Comparison of ENCODE assay signal across 1 cellular context in genomic region chr12:53500776-53501614, GRCh38.
A peak's percentile ranks its signal among the peaks of the same experiment; 100 is the strongest.
TF ChIP-seq lines count a peak whose summit lies in the region.

A gene with protein sequence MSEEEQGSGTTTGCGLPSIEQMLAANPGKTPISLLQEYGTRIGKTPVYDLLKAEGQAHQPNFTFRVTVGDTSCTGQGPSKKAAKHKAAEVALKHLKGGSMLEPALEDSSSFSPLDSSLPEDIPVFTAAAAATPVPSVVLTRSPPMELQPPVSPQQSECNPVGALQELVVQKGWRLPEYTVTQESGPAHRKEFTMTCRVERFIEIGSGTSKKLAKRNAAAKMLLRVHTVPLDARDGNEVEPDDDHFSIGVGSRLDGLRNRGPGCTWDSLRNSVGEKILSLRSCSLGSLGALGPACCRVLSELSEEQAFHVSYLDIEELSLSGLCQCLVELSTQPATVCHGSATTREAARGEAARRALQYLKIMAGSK (plus strand): TSS chr12:53501283. CDS start chr12:53501409, 126 bp downstream.

TF ChIP-seq in K562, 482 proteins besides CTCF, POLR2A, EP300 and RAD21 (continued from another document and continues in another):
- TF ChIP-seq, protein P1, sequence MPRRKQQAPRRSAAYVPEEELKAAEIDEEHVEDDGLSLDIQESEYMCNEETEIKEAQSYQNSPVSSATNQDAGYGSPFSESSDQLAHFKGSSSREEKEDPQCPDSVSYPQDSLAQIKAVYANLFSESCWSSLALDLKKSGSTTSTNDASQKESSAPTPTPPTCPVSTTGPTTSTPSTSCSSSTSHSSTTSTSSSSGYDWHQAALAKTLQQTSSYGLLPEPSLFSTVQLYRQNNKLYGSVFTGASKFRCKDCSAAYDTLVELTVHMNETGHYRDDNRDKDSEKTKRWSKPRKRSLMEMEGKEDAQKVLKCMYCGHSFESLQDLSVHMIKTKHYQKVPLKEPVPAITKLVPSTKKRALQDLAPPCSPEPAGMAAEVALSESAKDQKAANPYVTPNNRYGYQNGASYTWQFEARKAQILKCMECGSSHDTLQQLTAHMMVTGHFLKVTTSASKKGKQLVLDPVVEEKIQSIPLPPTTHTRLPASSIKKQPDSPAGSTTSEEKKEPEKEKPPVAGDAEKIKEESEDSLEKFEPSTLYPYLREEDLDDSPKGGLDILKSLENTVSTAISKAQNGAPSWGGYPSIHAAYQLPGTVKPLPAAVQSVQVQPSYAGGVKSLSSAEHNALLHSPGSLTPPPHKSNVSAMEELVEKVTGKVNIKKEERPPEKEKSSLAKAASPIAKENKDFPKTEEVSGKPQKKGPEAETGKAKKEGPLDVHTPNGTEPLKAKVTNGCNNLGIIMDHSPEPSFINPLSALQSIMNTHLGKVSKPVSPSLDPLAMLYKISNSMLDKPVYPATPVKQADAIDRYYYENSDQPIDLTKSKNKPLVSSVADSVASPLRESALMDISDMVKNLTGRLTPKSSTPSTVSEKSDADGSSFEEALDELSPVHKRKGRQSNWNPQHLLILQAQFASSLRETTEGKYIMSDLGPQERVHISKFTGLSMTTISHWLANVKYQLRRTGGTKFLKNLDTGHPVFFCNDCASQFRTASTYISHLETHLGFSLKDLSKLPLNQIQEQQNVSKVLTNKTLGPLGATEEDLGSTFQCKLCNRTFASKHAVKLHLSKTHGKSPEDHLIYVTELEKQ (CRISPR knock-in tag; IDR thresholded peaks at IDR 0.05) = 0 out of 2 replicates have a peak, but pooled peaks have one; percentile 58
- no peak for TF ChIP-seq ZNF507 (tag; conservative IDR thresholded peaks at IDR 0.05)
- no peak for TF ChIP-seq CBX8 (IDR thresholded peaks at IDR 0.05; ENCODE audit: borderline replicate concordance, extremely low read depth, low read depth, low read length, poor library complexity, severe bottlenecking)
- TF ChIP-seq, protein P2, sequence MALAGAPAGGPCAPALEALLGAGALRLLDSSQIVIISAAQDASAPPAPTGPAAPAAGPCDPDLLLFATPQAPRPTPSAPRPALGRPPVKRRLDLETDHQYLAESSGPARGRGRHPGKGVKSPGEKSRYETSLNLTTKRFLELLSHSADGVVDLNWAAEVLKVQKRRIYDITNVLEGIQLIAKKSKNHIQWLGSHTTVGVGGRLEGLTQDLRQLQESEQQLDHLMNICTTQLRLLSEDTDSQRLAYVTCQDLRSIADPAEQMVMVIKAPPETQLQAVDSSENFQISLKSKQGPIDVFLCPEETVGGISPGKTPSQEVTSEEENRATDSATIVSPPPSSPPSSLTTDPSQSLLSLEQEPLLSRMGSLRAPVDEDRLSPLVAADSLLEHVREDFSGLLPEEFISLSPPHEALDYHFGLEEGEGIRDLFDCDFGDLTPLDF (CRISPR knock-in tag; IDR thresholded peaks at IDR 0.05) = peak; percentile 69
- TF ChIP-seq ZNF76 (CRISPR knock-in tag; IDR thresholded peaks at IDR 0.05; ENCODE audit: borderline replicate concordance) = peak; percentile 92
- peak; percentile 68; the same call in 1 of the 2 replicates for TF ChIP-seq GABPB1 (CRISPR knock-in tag; IDR thresholded peaks at IDR 0.05)
- TF ChIP-seq PURB (CRISPR knock-in tag; IDR thresholded peaks at IDR 0.05; ENCODE audit: low read depth) = no peak
- no peak for TF ChIP-seq HNRNPUL1 (IDR thresholded peaks at IDR 0.05; ENCODE audit: low read length)
- TF ChIP-seq FOXK1 (CRISPR knock-in tag; IDR thresholded peaks at IDR 0.05; ENCODE audit: borderline replicate concordance) = 0 out of 2 replicates have a peak, but pooled peaks have one; percentile 72
- TF ChIP-seq, protein P3, sequence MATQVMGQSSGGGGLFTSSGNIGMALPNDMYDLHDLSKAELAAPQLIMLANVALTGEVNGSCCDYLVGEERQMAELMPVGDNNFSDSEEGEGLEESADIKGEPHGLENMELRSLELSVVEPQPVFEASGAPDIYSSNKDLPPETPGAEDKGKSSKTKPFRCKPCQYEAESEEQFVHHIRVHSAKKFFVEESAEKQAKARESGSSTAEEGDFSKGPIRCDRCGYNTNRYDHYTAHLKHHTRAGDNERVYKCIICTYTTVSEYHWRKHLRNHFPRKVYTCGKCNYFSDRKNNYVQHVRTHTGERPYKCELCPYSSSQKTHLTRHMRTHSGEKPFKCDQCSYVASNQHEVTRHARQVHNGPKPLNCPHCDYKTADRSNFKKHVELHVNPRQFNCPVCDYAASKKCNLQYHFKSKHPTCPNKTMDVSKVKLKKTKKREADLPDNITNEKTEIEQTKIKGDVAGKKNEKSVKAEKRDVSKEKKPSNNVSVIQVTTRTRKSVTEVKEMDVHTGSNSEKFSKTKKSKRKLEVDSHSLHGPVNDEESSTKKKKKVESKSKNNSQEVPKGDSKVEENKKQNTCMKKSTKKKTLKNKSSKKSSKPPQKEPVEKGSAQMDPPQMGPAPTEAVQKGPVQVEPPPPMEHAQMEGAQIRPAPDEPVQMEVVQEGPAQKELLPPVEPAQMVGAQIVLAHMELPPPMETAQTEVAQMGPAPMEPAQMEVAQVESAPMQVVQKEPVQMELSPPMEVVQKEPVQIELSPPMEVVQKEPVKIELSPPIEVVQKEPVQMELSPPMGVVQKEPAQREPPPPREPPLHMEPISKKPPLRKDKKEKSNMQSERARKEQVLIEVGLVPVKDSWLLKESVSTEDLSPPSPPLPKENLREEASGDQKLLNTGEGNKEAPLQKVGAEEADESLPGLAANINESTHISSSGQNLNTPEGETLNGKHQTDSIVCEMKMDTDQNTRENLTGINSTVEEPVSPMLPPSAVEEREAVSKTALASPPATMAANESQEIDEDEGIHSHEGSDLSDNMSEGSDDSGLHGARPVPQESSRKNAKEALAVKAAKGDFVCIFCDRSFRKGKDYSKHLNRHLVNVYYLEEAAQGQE (CRISPR knock-in tag; IDR thresholded peaks at IDR 0.05; ENCODE audit: low read depth) = peak; percentile 60; the same call in 1 of the 2 replicates
- no peak for TF ChIP-seq ZBTB1 (CRISPR knock-in tag; IDR thresholded peaks at IDR 0.05; ENCODE audit: borderline replicate concordance, low read depth)
- TF ChIP-seq ZNF384 (IDR thresholded peaks at IDR 0.05; ENCODE audit: low read depth, low read length) = no peak
- peak; percentile 61; the same call in 1 of the 2 replicates for TF ChIP-seq CTBP1 (IDR thresholded peaks at IDR 0.05; ENCODE audit: borderline replicate concordance)
- TF ChIP-seq, protein P4, sequence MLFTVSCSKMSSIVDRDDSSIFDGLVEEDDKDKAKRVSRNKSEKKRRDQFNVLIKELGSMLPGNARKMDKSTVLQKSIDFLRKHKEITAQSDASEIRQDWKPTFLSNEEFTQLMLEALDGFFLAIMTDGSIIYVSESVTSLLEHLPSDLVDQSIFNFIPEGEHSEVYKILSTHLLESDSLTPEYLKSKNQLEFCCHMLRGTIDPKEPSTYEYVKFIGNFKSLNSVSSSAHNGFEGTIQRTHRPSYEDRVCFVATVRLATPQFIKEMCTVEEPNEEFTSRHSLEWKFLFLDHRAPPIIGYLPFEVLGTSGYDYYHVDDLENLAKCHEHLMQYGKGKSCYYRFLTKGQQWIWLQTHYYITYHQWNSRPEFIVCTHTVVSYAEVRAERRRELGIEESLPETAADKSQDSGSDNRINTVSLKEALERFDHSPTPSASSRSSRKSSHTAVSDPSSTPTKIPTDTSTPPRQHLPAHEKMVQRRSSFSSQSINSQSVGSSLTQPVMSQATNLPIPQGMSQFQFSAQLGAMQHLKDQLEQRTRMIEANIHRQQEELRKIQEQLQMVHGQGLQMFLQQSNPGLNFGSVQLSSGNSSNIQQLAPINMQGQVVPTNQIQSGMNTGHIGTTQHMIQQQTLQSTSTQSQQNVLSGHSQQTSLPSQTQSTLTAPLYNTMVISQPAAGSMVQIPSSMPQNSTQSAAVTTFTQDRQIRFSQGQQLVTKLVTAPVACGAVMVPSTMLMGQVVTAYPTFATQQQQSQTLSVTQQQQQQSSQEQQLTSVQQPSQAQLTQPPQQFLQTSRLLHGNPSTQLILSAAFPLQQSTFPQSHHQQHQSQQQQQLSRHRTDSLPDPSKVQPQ (CRISPR knock-in tag; IDR thresholded peaks at IDR 0.05; ENCODE audit: borderline replicate concordance) = peak; percentile 82; the same call in 1 of the 2 replicates
- TF ChIP-seq ZNF143 (CRISPR knock-in tag; IDR thresholded peaks at IDR 0.05) = peak; percentile 89
- no peak for TF ChIP-seq SAFB (IDR thresholded peaks at IDR 0.05; ENCODE audit: borderline replicate concordance, low read depth, low read length)
- TF ChIP-seq NR3C1 (CRISPR knock-in tag; IDR thresholded peaks at IDR 0.05) = no peak
- TF ChIP-seq NR2F6 (CRISPR knock-in tag; IDR thresholded peaks at IDR 0.05) = peak; percentile 89; the same call in 1 of the 2 replicates
- TF ChIP-seq ZNF224 (CRISPR knock-in tag; IDR thresholded peaks at IDR 0.05) = no peak
- TF ChIP-seq, protein P5, sequence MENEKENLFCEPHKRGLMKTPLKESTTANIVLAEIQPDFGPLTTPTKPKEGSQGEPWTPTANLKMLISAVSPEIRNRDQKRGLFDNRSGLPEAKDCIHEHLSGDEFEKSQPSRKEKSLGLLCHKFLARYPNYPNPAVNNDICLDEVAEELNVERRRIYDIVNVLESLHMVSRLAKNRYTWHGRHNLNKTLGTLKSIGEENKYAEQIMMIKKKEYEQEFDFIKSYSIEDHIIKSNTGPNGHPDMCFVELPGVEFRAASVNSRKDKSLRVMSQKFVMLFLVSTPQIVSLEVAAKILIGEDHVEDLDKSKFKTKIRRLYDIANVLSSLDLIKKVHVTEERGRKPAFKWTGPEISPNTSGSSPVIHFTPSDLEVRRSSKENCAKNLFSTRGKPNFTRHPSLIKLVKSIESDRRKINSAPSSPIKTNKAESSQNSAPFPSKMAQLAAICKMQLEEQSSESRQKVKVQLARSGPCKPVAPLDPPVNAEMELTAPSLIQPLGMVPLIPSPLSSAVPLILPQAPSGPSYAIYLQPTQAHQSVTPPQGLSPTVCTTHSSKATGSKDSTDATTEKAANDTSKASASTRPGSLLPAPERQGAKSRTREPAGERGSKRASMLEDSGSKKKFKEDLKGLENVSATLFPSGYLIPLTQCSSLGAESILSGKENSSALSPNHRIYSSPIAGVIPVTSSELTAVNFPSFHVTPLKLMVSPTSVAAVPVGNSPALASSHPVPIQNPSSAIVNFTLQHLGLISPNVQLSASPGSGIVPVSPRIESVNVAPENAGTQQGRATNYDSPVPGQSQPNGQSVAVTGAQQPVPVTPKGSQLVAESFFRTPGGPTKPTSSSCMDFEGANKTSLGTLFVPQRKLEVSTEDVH (IDR thresholded peaks at IDR 0.05; ENCODE audit: low read depth, partially characterized antibody) = peak; percentile 14
- TF ChIP-seq, protein P6, sequence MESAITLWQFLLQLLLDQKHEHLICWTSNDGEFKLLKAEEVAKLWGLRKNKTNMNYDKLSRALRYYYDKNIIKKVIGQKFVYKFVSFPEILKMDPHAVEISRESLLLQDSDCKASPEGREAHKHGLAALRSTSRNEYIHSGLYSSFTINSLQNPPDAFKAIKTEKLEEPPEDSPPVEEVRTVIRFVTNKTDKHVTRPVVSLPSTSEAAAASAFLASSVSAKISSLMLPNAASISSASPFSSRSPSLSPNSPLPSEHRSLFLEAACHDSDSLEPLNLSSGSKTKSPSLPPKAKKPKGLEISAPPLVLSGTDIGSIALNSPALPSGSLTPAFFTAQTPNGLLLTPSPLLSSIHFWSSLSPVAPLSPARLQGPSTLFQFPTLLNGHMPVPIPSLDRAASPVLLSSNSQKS (CRISPR knock-in tag; IDR thresholded peaks at IDR 0.05) = no peak
- no peak for TF ChIP-seq BRCA1 (IDR thresholded peaks at IDR 0.05)
- TF ChIP-seq BRCA1 (CRISPR knock-in tag; IDR thresholded peaks at IDR 0.05) = no peak
- no peak for TF ChIP-seq NCOA4 (IDR thresholded peaks at IDR 0.05; ENCODE audit: partially characterized antibody)
- TF ChIP-seq TBP (optimal IDR thresholded peaks at IDR 0.05; ENCODE audit: low read depth, low read length) = peak; percentile 75
- peak; percentile 43; the same call in 1 of the 2 replicates for TF ChIP-seq XRCC5 (IDR thresholded peaks at IDR 0.05; ENCODE audit: low read depth, low read length)
- peak; percentile 69; the same call in 1 of the 2 replicates for TF ChIP-seq POLR2AphosphoS2 (IDR thresholded peaks at IDR 0.05; ENCODE audit: low read length)
- 0 out of 2 replicates have a peak, but pooled peaks have one; percentile 58 for TF ChIP-seq E2F4 (CRISPR knock-in tag; IDR thresholded peaks at IDR 0.05; ENCODE audit: low read depth)
- TF ChIP-seq ZNF766 (CRISPR knock-in tag; conservative IDR thresholded peaks at IDR 0.05) = peak; percentile 85
- peak; percentile 54 for TF ChIP-seq FIP1L1 (IDR thresholded peaks at IDR 0.05; ENCODE audit: low read depth, low read length, poor library complexity, severe bottlenecking)
- TF ChIP-seq ELF4 (CRISPR knock-in tag; IDR thresholded peaks at IDR 0.05) = peak; percentile 44; the same call in 1 of the 2 replicates
- TF ChIP-seq GTF2E2 (tag; IDR thresholded peaks at IDR 0.05) = peak; percentile 88; the same call in 1 of the 2 replicates
- no peak for TF ChIP-seq ZFP30 (CRISPR knock-in tag; IDR thresholded peaks at IDR 0.05; ENCODE audit: borderline replicate concordance)
- TF ChIP-seq, protein P7, sequence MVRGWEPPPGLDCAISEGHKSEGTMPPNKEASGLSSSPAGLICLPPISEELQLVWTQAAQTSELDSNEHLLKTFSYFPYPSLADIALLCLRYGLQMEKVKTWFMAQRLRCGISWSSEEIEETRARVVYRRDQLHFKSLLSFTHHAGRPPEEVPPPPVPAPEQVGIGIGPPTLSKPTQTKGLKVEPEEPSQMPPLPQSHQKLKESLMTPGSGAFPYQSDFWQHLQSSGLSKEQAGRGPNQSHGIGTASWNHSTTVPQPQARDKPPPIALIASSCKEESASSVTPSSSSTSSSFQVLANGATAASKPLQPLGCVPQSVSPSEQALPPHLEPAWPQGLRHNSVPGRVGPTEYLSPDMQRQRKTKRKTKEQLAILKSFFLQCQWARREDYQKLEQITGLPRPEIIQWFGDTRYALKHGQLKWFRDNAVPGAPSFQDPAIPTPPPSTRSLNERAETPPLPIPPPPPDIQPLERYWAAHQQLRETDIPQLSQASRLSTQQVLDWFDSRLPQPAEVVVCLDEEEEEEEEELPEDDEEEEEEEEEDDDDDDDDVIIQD (CRISPR knock-in tag; IDR thresholded peaks at IDR 0.05) = peak; percentile 83; the same call in 1 of the 2 replicates
- no peak for TF ChIP-seq ZC3H8 (IDR thresholded peaks at IDR 0.05)
- peak; percentile 91 for TF ChIP-seq C11orf30 (IDR thresholded peaks at IDR 0.05; ENCODE audit: low read depth)
- peak; percentile 84; the same call in 1 of the 2 replicates for TF ChIP-seq ZNF449 (CRISPR knock-in tag; IDR thresholded peaks at IDR 0.05)
- TF ChIP-seq ZKSCAN1 (IDR thresholded peaks at IDR 0.05; ENCODE audit: low read depth, low read length) = 0 out of 2 replicates have a peak, but pooled peaks have one; percentile 11
- TF ChIP-seq ZNF589 (CRISPR knock-in tag; IDR thresholded peaks at IDR 0.05; ENCODE audit: low read depth) = peak; percentile 93
- no peak for TF ChIP-seq HMG20B (CRISPR knock-in tag; IDR thresholded peaks at IDR 0.05)
